ENCODE assay signal across 8 cellular contexts in genomic region chr12:21607701-21608100, GRCh38. TPM values are rescaled to one million over a fixed set of nuclear protein-coding genes. Genes with fewer than 3 reads are reported as not detected.
DNase-seq lines count a peak whose midpoint lies in the region; ATAC-seq and TF ChIP-seq lines count a peak whose summit lies in the region.
"Had no signal": no experiment of that assay in that cellular context is flagged by ENCODE, and none has a peak within 500 bp of the region (broad histone marks: within the 10 kb centered on the region; RNA-seq: fewer than 3 reads in every experiment).

No MANE protein-coding gene starts in this region.

- ATAC-seq in activated T-cell treated with anti-CD3 and anti-CD28 coated beads, Interleukin-2, amount 50 U/mL, for 72 hours (replicated peaks in 1 of 2): no peak

- no peak overlapping the region for H3K27ac Mint-ChIP-seq in activated T-cell treated with anti-CD3 and anti-CD28 coated beads, Interleukin-2, amount 50 U/mL, for 72 hours

- H3K4me2 ChIP-seq in OCI-LY3 (ENCODE audit: low read length) (peak overlapping the region; percentile 57), fibroblast of lung (ENCODE audit: extremely low read depth, insufficient read depth, low read length) (no peak overlapping the region)

- no peak overlapping the region for H3K4me3 Mint-ChIP-seq in activated T-cell treated with anti-CD3 and anti-CD28 coated beads, Interleukin-2, amount 50 U/mL, for 72 hours

- H3K36me3 ChIP-seq in OCI-LY3 (replicated peaks; ENCODE audit: low read depth, low read length) (no peaks in the 10 kb centered on the region), fibroblast of lung (ENCODE audit: control insufficient read depth, insufficient read depth, low read length) (no peaks in the 10 kb centered on the region)

- H2AFZ ChIP-seq in OCI-LY3 (ENCODE audit: low read depth, low read length): no peak overlapping the region
- no peak overlapping the region for H2AFZ ChIP-seq in fibroblast of lung (ENCODE audit: low read length)

- H3K27me3 Mint-ChIP-seq in activated T-cell treated with anti-CD3 and anti-CD28 coated beads, Interleukin-2, amount 50 U/mL, for 72 hours (ENCODE audit: low read depth): no peaks in the 10 kb centered on the region

- H3K9me3 ChIP-seq in OCI-LY3 (ENCODE audit: insufficient read depth, low read length): no peaks in the 10 kb centered on the region
- no peaks in the 10 kb centered on the region for H3K9me3 ChIP-seq in fibroblast of lung (ENCODE audit: control insufficient read depth, insufficient read depth, low read depth, low read length)

- peak; percentile 25 for TF ChIP-seq CTCF in GM10266 (IDR thresholded peaks at IDR 0.05; ENCODE audit: control insufficient read depth, insufficient read depth, low read depth, missing control alignments)
- TF ChIP-seq CTCF in OCI-LY3 (IDR thresholded peaks at IDR 0.05; ENCODE audit: low read depth, low read length): peak; percentile 52
- TF ChIP-seq CTCF in fibroblast of lung (conservative IDR thresholded peaks at IDR 0.05 in 1 of 2, IDR thresholded peaks at IDR 0.05 in 1 of 2; ENCODE audit: low read depth in 1 of 2, low read length in 2 of 2): peak in 1 of 2 donors; percentile 33

- H3K4me1 ChIP-seq in OCI-LY3 (ENCODE audit: low read length): peaks cover 15% of the 10 kb centered on the region
- no peaks in the 10 kb centered on the region for H3K4me1 ChIP-seq in fibroblast of lung (ENCODE audit: control insufficient read depth, extremely low read depth, insufficient read depth, low read length)

- peaks cover under 1% of the 10 kb centered on the region for H3K4me1 Mint-ChIP-seq in activated T-cell treated with anti-CD3 and anti-CD28 coated beads, Interleukin-2, amount 50 U/mL, for 72 hours (ENCODE audit: low read depth)

- H3K27me3 ChIP-seq in OCI-LY3 (ENCODE audit: low read depth, low read length): no peaks in the 10 kb centered on the region
- H3K27me3 ChIP-seq in fibroblast of lung (ENCODE audit: control insufficient read depth, insufficient read depth, low read length): no peaks in the 10 kb centered on the region

- no peaks in the 10 kb centered on the region for H3K9me3 Mint-ChIP-seq in activated T-cell treated with anti-CD3 and anti-CD28 coated beads, Interleukin-2, amount 50 U/mL, for 72 hours

- no peak overlapping the region for H3K9ac ChIP-seq in OCI-LY3 (ENCODE audit: low read length)
- H3K9ac ChIP-seq in fibroblast of lung (ENCODE audit: insufficient read depth, low read length): no peak overlapping the region

- H3K27ac ChIP-seq in OCI-LY3 (ENCODE audit: low read length) (no peak overlapping the region), fibroblast of lung (ENCODE audit: insufficient read depth, low read length) (no peak overlapping the region)

- DNase-seq in GM10266 (ENCODE audit: extremely low spot score) (no peak), fibroblast of lung (ENCODE audit: low read depth in 2 of 2) (peak; percentile 16 to 66), renal cortical epithelial cell (ENCODE audit: low read depth) (peak; percentile 71), ureter (ENCODE audit: low spot score) (no peak), NCI-H2171 (lab: John Stamatoyannopoulos, UW) (no peak)
- DNase-seq in activated T-cell treated with anti-CD3 and anti-CD28 coated beads, Interleukin-2, amount 50 U/mL, for 72 hours: no peak
- DNase-seq: NCI-H1092 treated with DMSO at 0.1 percent for 48 hours had no signal

- H3K79me2 ChIP-seq in OCI-LY3 (ENCODE audit: low read length) (no peaks in the 10 kb centered on the region), fibroblast of lung (ENCODE audit: control insufficient read depth, insufficient read depth, low read length) (no peaks in the 10 kb centered on the region)

- no peaks in the 10 kb centered on the region for H3K36me3 Mint-ChIP-seq in activated T-cell treated with anti-CD3 and anti-CD28 coated beads, Interleukin-2, amount 50 U/mL, for 72 hours (ENCODE audit: insufficient read depth in 2 of 2)

- no peak overlapping the region for H3K4me3 ChIP-seq in OCI-LY3 (ENCODE audit: low read length)
- H3K4me3 ChIP-seq in fibroblast of lung (replicated peaks in 1 of 4; ENCODE audit: control extremely low read depth in 1 of 4, insufficient read depth in 1 of 4, low read depth in 3 of 4, low read length in 4 of 4): no peak overlapping the region

- no peaks in the 10 kb centered on the region for H4K20me1 ChIP-seq in OCI-LY3 (ENCODE audit: insufficient read depth, low read length)
- no peaks in the 10 kb centered on the region for H4K20me1 ChIP-seq in fibroblast of lung (ENCODE audit: control insufficient read depth, extremely low read depth, insufficient read depth, low read length)

RNA-seq across cellular contexts. Expression of gene GYS2, which starts 3.1 kb away (rescaled TPM):
- not detected in 2 replicates for total RNA-seq in fibroblast of lung
- not detected in 2 replicates for polyA plus RNA-seq in fibroblast of lung
- not detected in 2 replicates for polyA plus RNA-seq in fibroblast of lung (2012)
- not detected in 2 replicates for polyA minus RNA-seq in fibroblast of lung (ENCODE audit: low replicate concordance)
- not detected in 2 replicates for total RNA-seq in renal cortical epithelial cell
- not detected for total RNA-seq in activated T-cell treated with anti-CD3 and anti-CD28 coated beads, Interleukin-2, amount 50 U/mL, for 72 hours
- 0.16 TPM for total RNA-seq in ureter

RNA-seq across cellular contexts. Expression of gene LDHB, which starts 49.9 kb away (rescaled TPM):
- total RNA-seq in fibroblast of lung (628 and 699 TPM in 2 replicates), renal cortical epithelial cell (902 and 2,308 TPM in 2 replicates), ureter (614 TPM)
- polyA plus RNA-seq in fibroblast of lung: 905 and 941 TPM in 2 replicates
- 661 and 705 TPM in 2 replicates for polyA plus RNA-seq in fibroblast of lung (2012)
- 85.1 and 135 TPM in 2 replicates for polyA minus RNA-seq in fibroblast of lung (ENCODE audit: low replicate concordance)
- 1,000 to 10,000 TPM; 1,381 to 1,488 TPM for total RNA-seq in activated T-cell treated with anti-CD3 and anti-CD28 coated beads, Interleukin-2, amount 50 U/mL, for 72 hours

Comparison
In these comparisons a context has a peak if more than half of its experiments do, and no peak if none do; other contexts are left out.
1. DNase-seq: peak in fibroblast of lung (2 of 2) and renal cortical epithelial cell (single experiment); none in GM10266 (single experiment), activated T-cell treated with anti-CD3 and anti-CD28 coated beads, Interleukin-2, amount 50 U/mL, for 72 hours (0 of 2), ureter (single experiment) and NCI-H2171 (single experiment).